ENCODE assay signal across 1 cellular context in genomic region chr2:47005687-47006086, GRCh38.
TF ChIP-seq lines count a peak whose summit lies in the region.

No MANE protein-coding gene starts in this region.

TF ChIP-seq in IMR-90, 13 proteins besides CTCF, POLR2A, EP300 and RAD21 (continued from another document):
- TF ChIP-seq MXI1 (IDR thresholded peaks at IDR 0.05; ENCODE audit: borderline replicate concordance, low read depth, low read length) (no peak), USF2 (IDR thresholded peaks at IDR 0.05; ENCODE audit: low read depth, low read length) (no peak), MAFK (IDR thresholded peaks at IDR 0.05; ENCODE audit: low read depth, low read length) (no peak), RFX5 (IDR thresholded peaks at IDR 0.05; ENCODE audit: low read depth, low read length) (no peak), ELK1 (IDR thresholded peaks at IDR 0.05; ENCODE audit: borderline replicate concordance, low read depth, low read length) (no peak)
